ENCODE assay signal across 15 cellular contexts in the genomic region with DNA sequence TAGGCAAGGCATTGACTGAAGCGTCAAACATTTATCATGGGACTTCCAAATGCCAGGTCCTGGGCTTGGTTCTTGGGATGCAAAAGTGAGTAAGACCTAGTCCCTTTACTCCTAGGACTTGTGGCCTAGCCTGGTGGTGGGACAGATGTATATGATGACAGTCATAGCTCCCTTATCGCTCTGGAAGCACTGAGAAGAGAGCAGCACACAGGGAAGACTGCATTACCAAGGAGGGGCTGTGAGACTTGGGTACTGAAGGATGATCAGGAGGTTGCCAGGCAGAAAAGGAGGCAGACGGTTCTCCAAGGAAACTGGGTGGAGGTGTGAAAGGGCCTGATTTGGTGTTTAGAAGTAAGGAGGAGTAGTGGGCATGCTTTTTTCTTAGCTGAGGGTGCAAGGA. TPM values are rescaled to one million over a fixed set of nuclear protein-coding genes. Genes with fewer than 3 reads are reported as not detected.
A peak's percentile ranks its signal among the peaks of the same experiment; 100 is the strongest.
DNase-seq lines count a peak whose midpoint lies in the region; ATAC-seq and TF ChIP-seq lines count a peak whose summit lies in the region.
"Had no signal": no experiment of that assay in that cellular context is flagged by ENCODE, and none has a peak within 500 bp of the region (broad histone marks: within the 10 kb centered on the region; RNA-seq: fewer than 3 reads in every experiment).

No MANE protein-coding gene starts in this region.

- DNase-seq in brain microvascular endothelial cell (no peak), lower leg skin (ENCODE audit: low spot score in 2 of 2) (no peak), endothelial cell (ENCODE audit: low spot score) (no peak)
- no peak for DNase-seq in naive thymus-derived CD8-positive, alpha-beta T cell
- DNase-seq: amniotic stem cell; foreskin fibroblast; NCI-H2081 treated with DMSO at 0.1 percent for 48 hours; NCI-H748 treated with DMSO at 0.1 percent for 48 hours; pancreas; stimulated activated CD4-positive, alpha-beta T cell treated with anti-CD3 and anti-CD28 coated beads, Interleukin-12 subunit alpha, Interleukin-12 subunit beta, amount 100 ng/mL, for 4 hours had no signal

- TF ChIP-seq POLR2A in lower leg skin (IDR thresholded peaks at IDR 0.05) = no peak

- intact Hi-C loops in lower leg skin (cut with DNase I; ENCODE audit: low total_unique reads) = no loop called here

- H3K27me3 ChIP-seq in ACC112 (ENCODE audit: insufficient read depth, low read length) (no peaks in the 10 kb centered on the region), brain microvascular endothelial cell (replicated peaks) (no peaks in the 10 kb centered on the region)
- H3K27me3 ChIP-seq: pancreas had no signal

- in situ Hi-C loops in brain microvascular endothelial cell (cut with HindIII; ENCODE audit: low pct_ligation_motif_present, low sequenced_read_pairs) = no loop called here

- H3K27ac ChIP-seq in ACC112 (ENCODE audit: low read depth, low read length) = peak overlapping the region; percentile 17; the same call in 1 of the 2 replicates
- H3K27ac ChIP-seq in HEK293 (ENCODE audit: extremely low read depth, low read depth, low read length) = no peak overlapping the region
- peak overlapping the region; percentile 85 for H3K27ac ChIP-seq in brain microvascular endothelial cell
- H3K27ac ChIP-seq: C4-2B had no signal

- H3K27ac Mint-ChIP-seq in naive thymus-derived CD8-positive, alpha-beta T cell = peak overlapping the region in 4 of 10 donors; percentile 2 to 79 (median 40)
- H3K27ac Mint-ChIP-seq in endothelial cell (ENCODE audit: unreplicated experiment) = no peak overlapping the region

- no peaks in the 10 kb centered on the region for H3K9me3 ChIP-seq in HEK293 (ENCODE audit: control insufficient read depth, insufficient read depth, low read depth, low read length)
- H3K9me3 ChIP-seq: pancreas had no signal

- H3K27me3 Mint-ChIP-seq in naive thymus-derived CD8-positive, alpha-beta T cell = no peaks in the 10 kb centered on the region
- H3K27me3 Mint-ChIP-seq in endothelial cell (ENCODE audit: unreplicated experiment) = no peaks in the 10 kb centered on the region

- H3K4me1 ChIP-seq in ACC112 (ENCODE audit: control insufficient read depth, insufficient read depth, low read length, unreplicated experiment) (peaks cover 44% of the 10 kb centered on the region), HEK293 (ENCODE audit: control insufficient read depth, insufficient read depth, low read length) (no peaks in the 10 kb centered on the region; the same call in 1 of the 2 replicates)
- H3K4me1 ChIP-seq: pancreas had no signal

- peaks cover 33 to 50% (median 46%) of the 10 kb centered on the region in 4 donors for H3K4me1 Mint-ChIP-seq in naive thymus-derived CD8-positive, alpha-beta T cell
- peaks cover 9% of the 10 kb centered on the region for H3K4me1 Mint-ChIP-seq in endothelial cell (ENCODE audit: unreplicated experiment)

- H3K36me3 ChIP-seq in ACC112 (ENCODE audit: insufficient read depth, low read length) (peaks cover 7% of the 10 kb centered on the region; the same call in 1 of the 2 replicates), HEK293 (ENCODE audit: control insufficient read depth in 2 of 2, insufficient read depth in 1 of 2, low read length in 2 of 2) (no peaks in the 10 kb centered on the region), brain microvascular endothelial cell (replicated peaks) (peaks cover 80% of the 10 kb centered on the region)
- H3K36me3 ChIP-seq: pancreas had no signal

- no peak for TF ChIP-seq CTCF in HEK293 (tag by site-specific recombination; IDR thresholded peaks at IDR 0.05)
- TF ChIP-seq CTCF in brain microvascular endothelial cell (IDR thresholded peaks at IDR 0.05; ENCODE audit: low read depth, low read length, missing control alignments) = no peak
- TF ChIP-seq CTCF in lower leg skin (IDR thresholded peaks at IDR 0.05) = no peak
- no peak for TF ChIP-seq CTCF in endothelial cell (IDR thresholded peaks at IDR 0.05; ENCODE audit: unreplicated experiment)

- H3K4me3 Mint-ChIP-seq in naive thymus-derived CD8-positive, alpha-beta T cell = peak overlapping the region in 6 of 10 donors; percentile 6 to 54 (median 19)
- H3K4me3 Mint-ChIP-seq in endothelial cell (ENCODE audit: unreplicated experiment) = no peak overlapping the region

- POLR2A ChIA-PET in HEK293 (lab: Yijun Ruan, JAX) = no interaction called here
- POLR2A ChIA-PET in naive thymus-derived CD8-positive, alpha-beta T cell (lab: Charles Lee) = interaction anchor here (1.7 kb wide), 1 partner anchor 81 kb away, joined by 3 read pairs; no protein-coding TSS in a partner anchor

- H3K79me2 ChIP-seq in ACC112 (ENCODE audit: control insufficient read depth, insufficient read depth, low read length, unreplicated experiment) = peaks cover 25% of the 10 kb centered on the region

- H3K9me3 Mint-ChIP-seq in naive thymus-derived CD8-positive, alpha-beta T cell = no peaks in the 10 kb centered on the region
- H3K9me3 Mint-ChIP-seq in endothelial cell (ENCODE audit: unreplicated experiment) = no peaks in the 10 kb centered on the region

- ATAC-seq in naive thymus-derived CD8-positive, alpha-beta T cell = no peak
- ATAC-seq in HG03469 (IDR thresholded peaks at IDR 0.05; ENCODE audit: unreplicated experiment) (no peak), HG02981 (IDR thresholded peaks at IDR 0.05; ENCODE audit: unreplicated experiment) (no peak)
- ATAC-seq: pancreas had no signal

- peaks cover 0 to 3% (median 0%) of the 10 kb centered on the region in 3 donors for H3K36me3 Mint-ChIP-seq in naive thymus-derived CD8-positive, alpha-beta T cell
- H3K36me3 Mint-ChIP-seq in endothelial cell (ENCODE audit: low read depth, unreplicated experiment) = no peaks in the 10 kb centered on the region

- no peak overlapping the region for H2AFZ ChIP-seq in ACC112 (ENCODE audit: low read length, unreplicated experiment)

- H3K4me3 ChIP-seq in ACC112 (ENCODE audit: low read depth, low read length) (no peak overlapping the region), HEK293 (ENCODE audit: low read depth, low read length) (no peak overlapping the region), brain microvascular endothelial cell (ENCODE audit: low read depth, low read length) (no peak overlapping the region), lower leg skin (ENCODE audit: low read depth, poor library complexity, severe bottlenecking) (no peak overlapping the region)
- H3K4me3 ChIP-seq: pancreas had no signal

- WGBS in lower leg skin, 2 donors = 81 to 97% methylated on average over 3 of the region's 3 CpGs

- CTCF ChIA-PET in HEK293 (lab: Yijun Ruan, JAX) = no interaction called here

TF ChIP-seq in HEK293, 187 proteins besides CTCF, POLR2A, EP300 and RAD21:
- TF ChIP-seq ZNF274 (IDR thresholded peaks at IDR 0.05; ENCODE audit: low read length) (no peak), ZNF274 (tag by site-specific recombination; IDR thresholded peaks at IDR 0.05; ENCODE audit: borderline replicate concordance) (no peak), GLIS2 (tag by site-specific recombination; IDR thresholded peaks at IDR 0.05) (no peak), IKZF3 (tag by site-specific recombination; IDR thresholded peaks at IDR 0.05) (no peak), ZFP3 (tag by site-specific recombination; IDR thresholded peaks at IDR 0.05; ENCODE audit: low read depth) (0 out of 2 replicates have a peak, but pooled peaks have one; percentile 41)
- TF ChIP-seq, protein P1, sequence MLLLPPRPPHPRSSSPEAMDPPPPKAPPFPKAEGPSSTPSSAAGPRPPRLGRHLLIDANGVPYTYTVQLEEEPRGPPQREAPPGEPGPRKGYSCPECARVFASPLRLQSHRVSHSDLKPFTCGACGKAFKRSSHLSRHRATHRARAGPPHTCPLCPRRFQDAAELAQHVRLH (tag by site-specific recombination; IDR thresholded peaks at IDR 0.05) = no peak

RNA-seq across cellular contexts. Expression of gene MICAL2, which starts 32.5 kb away (rescaled TPM):
- total RNA-seq in naive thymus-derived CD8-positive, alpha-beta T cell = 1 to 10 TPM; 5.0 to 7.0 TPM
- 10 to 100 TPM in 1 of 3 donors, 1 to 10 TPM in 2; 2.3 to 12.3 (median 2.8) TPM for polyA plus RNA-seq in naive thymus-derived CD8-positive, alpha-beta T cell
- 100 to 1,000 TPM; 117 to 238 (median 145) TPM for total RNA-seq in lower leg skin
- total RNA-seq in endothelial cell (ENCODE audit: unreplicated experiment) = 21.7 TPM
